8 cellular contexts compared by ENCODE assay signal in genomic region chr10:99709480-99710229, GRCh38. TPM values are rescaled to one million over a fixed set of nuclear protein-coding genes. Genes with fewer than 3 reads are reported as not detected.
DNase-seq lines count a peak whose midpoint lies in the region; ATAC-seq, FAIRE-seq and TF ChIP-seq lines count a peak whose summit lies in the region.

No MANE protein-coding gene starts in this region.

- no peak overlapping the region for H3K4me3 ChIP-seq in AG04450 (ENCODE audit: low read depth, low read length)
- no peak overlapping the region for H3K4me3 ChIP-seq in Karpas-422 (ENCODE audit: low read length)
- H3K4me3 ChIP-seq in fibroblast of mammary gland (ENCODE audit: control insufficient read depth, low read depth, low read length) = no peak overlapping the region

- CTCF ChIA-PET in AG04450 (lab: Charles Lee) = interaction anchor here (1.1 to 5.6 kb wide), 7 partner anchors 11 to 274 kb away, joined by 3 to 46 read pairs (median 7); partner anchors contain the start of gene SLC25A28

- no peak overlapping the region for H3K9ac ChIP-seq in Karpas-422 (ENCODE audit: low read length)

- no peaks in the 10 kb centered on the region for H4K20me1 ChIP-seq in Karpas-422 (ENCODE audit: insufficient read depth, low read depth, low read length)

- H3K27me3 ChIP-seq in AG04450 (ENCODE audit: control insufficient read depth, insufficient read depth, low read length) (no peaks in the 10 kb centered on the region), Karpas-422 (ENCODE audit: low read length) (no peaks in the 10 kb centered on the region)

- no peak overlapping the region for H2AFZ ChIP-seq in Karpas-422 (ENCODE audit: low read length)

- DNase-seq in AG04450 (ENCODE audit: low read depth, low spot score) = no peak
- DNase-seq in Karpas-422 = peak; percentile 37
- DNase-seq in fibroblast of mammary gland (ENCODE audit: low read depth) = peak; percentile 67
- no peak for DNase-seq in NCI-H226
- no peak for DNase-seq in RCC 7860 (ENCODE audit: low spot score)
- DNase-seq in SIG-M5 (lab: John Stamatoyannopoulos, UW) = no peak
- DNase-seq in NCI-H748 (lab: John Stamatoyannopoulos, UW; ENCODE audit: unreplicated experiment) = no peak

- TF ChIP-seq CTCF in AG04450 (IDR thresholded peaks at IDR 0.05; ENCODE audit: low read depth, low read length) (peak; percentile 22; the same call in 1 of the 2 replicates), fibroblast of mammary gland (conservative IDR thresholded peaks at IDR 0.05; ENCODE audit: control insufficient read depth, insufficient read depth, low read depth, low read length) (peak; percentile 7)

- H3K4me1 ChIP-seq in Karpas-422 (ENCODE audit: low read length) = no peaks in the 10 kb centered on the region

- no peaks in the 10 kb centered on the region for H3K9me2 ChIP-seq in Karpas-422 (replicated peaks; ENCODE audit: insufficient read depth, low read length)

- peaks cover 29% of the 10 kb centered on the region; the same call in 1 of the 2 replicates for H3K36me3 ChIP-seq in Karpas-422 (ENCODE audit: insufficient read depth, low read length)

- peak; percentile 70 for ATAC-seq in GM19395 (IDR thresholded peaks at IDR 0.05; ENCODE audit: unreplicated experiment)

- H3K27ac ChIP-seq in AG04450 (ENCODE audit: low read depth, low read length) (no peak overlapping the region), Karpas-422 (ENCODE audit: low read length) (no peak overlapping the region)

- POLR2A ChIA-PET in AG04450 (lab: Yijun Ruan, JAX) = interaction anchor here (1.1 kb wide), 1 partner anchor 22 kb away, joined by 3 read pairs; the partner anchor contains the start of genes COX15 and CUTC

- no peaks in the 10 kb centered on the region for H3K79me2 ChIP-seq in Karpas-422 (ENCODE audit: low read length)

- no peak for FAIRE-seq in RCC 7860 (lab: Jason Lieb, UNC)

- no peak overlapping the region for H3K4me2 ChIP-seq in Karpas-422 (ENCODE audit: low read depth, low read length, poor library complexity, severe bottlenecking)

- H3K9me3 ChIP-seq in AG04450 (ENCODE audit: control insufficient read depth, insufficient read depth, low read length) (no peaks in the 10 kb centered on the region), Karpas-422 (ENCODE audit: low read length) (no peaks in the 10 kb centered on the region)

RNA-seq across cellular contexts. Expression of gene COX15, which starts 22.3 kb away (rescaled TPM):
- 26.1 and 32.2 TPM in 2 replicates for polyA plus RNA-seq in AG04450 (2011; rRNA removed)
- polyA minus RNA-seq in AG04450 (2011; rRNA and poly(A)+ RNA removed) = 14.5 and 18.3 TPM in 2 replicates
- total RNA-seq in Karpas-422 (2014; rRNA removed; shearing (Covaris generic); ENCODE audit: low replicate concordance) = 45.6 and 53.3 TPM in 2 replicates

RNA-seq across cellular contexts. Expression of gene CUTC, which starts 22.4 kb away (rescaled TPM):
- 13.9 and 18.0 TPM in 2 replicates for polyA plus RNA-seq in AG04450 (2011; rRNA removed)
- 7.7 and 8.1 TPM in 2 replicates for polyA minus RNA-seq in AG04450 (2011; rRNA and poly(A)+ RNA removed)
- 20.1 and 22.9 TPM in 2 replicates for total RNA-seq in Karpas-422 (2014; rRNA removed; shearing (Covaris generic); ENCODE audit: low replicate concordance)

RNA-seq across cellular contexts. Expression of gene ENTPD7, which starts 50.3 kb away (rescaled TPM):
- 14.4 and 16.2 TPM in 2 replicates for polyA plus RNA-seq in AG04450 (2011; rRNA removed)
- polyA minus RNA-seq in AG04450 (2011; rRNA and poly(A)+ RNA removed) = 30.8 and 34.4 TPM in 2 replicates
- total RNA-seq in Karpas-422 (2014; rRNA removed; shearing (Covaris generic); ENCODE audit: low replicate concordance) = 4.9 TPM in 2 replicates

Comparison
In these comparisons a context has a peak if more than half of its experiments do, and no peak if none do; other contexts are left out.
1. DNase-seq: peak in Karpas-422 (single experiment) and fibroblast of mammary gland (single experiment); none in AG04450 (single experiment), NCI-H226 (single experiment), RCC 7860 (single experiment), SIG-M5 (single experiment) and NCI-H748 (single experiment).